Comparison of ENCODE assay signal across 12 cellular contexts in the genomic region with DNA sequence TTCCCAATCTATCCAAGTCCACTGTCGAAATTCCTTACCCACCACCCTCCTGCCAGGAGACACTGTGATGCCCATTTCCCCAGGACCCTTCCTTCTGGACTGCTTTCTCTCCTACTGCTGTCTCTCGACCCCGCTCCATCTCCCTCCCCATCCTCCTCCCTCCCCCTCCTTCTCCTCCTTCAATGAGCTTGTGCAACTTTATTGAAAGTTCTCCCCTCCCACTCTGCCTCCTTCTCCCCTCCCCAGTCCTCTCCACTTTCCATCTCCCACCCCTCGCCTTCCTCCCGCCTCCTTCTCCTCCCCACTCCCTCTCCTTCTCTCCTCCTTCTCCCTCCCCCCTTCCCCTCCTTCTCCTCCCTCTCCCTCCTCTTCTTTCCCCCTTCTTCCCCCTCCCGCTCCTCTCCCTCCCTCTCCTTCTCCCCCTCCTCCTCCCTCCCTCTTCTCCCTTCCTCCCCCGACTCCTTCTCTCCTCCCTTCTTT.
DNase-seq lines count a peak whose midpoint lies in the region; ATAC-seq and TF ChIP-seq lines count a peak whose summit lies in the region.
"Had no signal": no experiment of that assay in that cellular context is flagged by ENCODE, and none has a peak within 500 bp of the region (broad histone marks: within the 10 kb centered on the region; RNA-seq: fewer than 3 reads in every experiment).

No MANE protein-coding gene starts in this region.

- peak overlapping the region; percentile 74 for H4K8ac ChIP-seq in mesenchymal stem cell (ENCODE audit: low read length)

- H3K4me1 ChIP-seq in breast epithelium: no peaks in the 10 kb centered on the region
- peaks cover 13% of the 10 kb centered on the region for H3K4me1 ChIP-seq in mesenchymal stem cell (ENCODE audit: control insufficient read depth, insufficient read depth, low read depth, low read length)
- peaks cover 2 to 15% (median 14%) of the 10 kb centered on the region in 4 donors for H3K4me1 ChIP-seq in transverse colon

- peak overlapping the region; percentile 65 for H2AK5ac ChIP-seq in mesenchymal stem cell (ENCODE audit: low read length, severe bottlenecking)

- H2AFZ ChIP-seq in mesenchymal stem cell (ENCODE audit: low read depth, low read length): no peak overlapping the region

- peak overlapping the region in 1 of 2 experiments; percentile 25 for H3K18ac ChIP-seq in mesenchymal stem cell (ENCODE audit: low read depth in 1 of 2, low read length in 2 of 2)

- no peak for ATAC-seq in GM21515 (IDR thresholded peaks at IDR 0.05; ENCODE audit: unreplicated experiment)

- H2BK120ac ChIP-seq in mesenchymal stem cell (ENCODE audit: low read depth, low read length): peak overlapping the region; percentile 40

- no peak overlapping the region for H3K4me2 ChIP-seq in mesenchymal stem cell (ENCODE audit: low read length, poor library complexity, severe bottlenecking)

- no peaks in the 10 kb centered on the region for H3K79me1 ChIP-seq in mesenchymal stem cell (replicated peaks; ENCODE audit: low read length, poor library complexity, severe bottlenecking)

- intact Hi-C loops in breast epithelium (cut with DNase I; ENCODE audit: low total_unique reads) (no loop called here), transverse colon (cut with DNase I; ENCODE audit: low total_unique reads) (no loop called here)

- TF ChIP-seq POLR2A in breast epithelium (IDR thresholded peaks at IDR 0.05) (peak; percentile 16), transverse colon (IDR thresholded peaks at IDR 0.05) (peak; percentile 18)

- H3K36me3 ChIP-seq in MG63 (no peaks in the 10 kb centered on the region; the same call in 1 of the 2 replicates), breast epithelium (no peaks in the 10 kb centered on the region), mesenchymal stem cell (ENCODE audit: control insufficient read depth in 1 of 2, insufficient read depth in 2 of 2, low read depth in 1 of 2, low read length in 2 of 2) (no peaks in the 10 kb centered on the region), transverse colon (no peaks in the 10 kb centered on the region)

- in situ Hi-C loops in transverse colon (cut with MboI; ENCODE audit: low pct_ligation_motif_present in 1 of 4, low pct_unique_long_range_greater_than_20kb in 1 of 4, low sequenced_read_pairs in 3 of 4): no loop called here

- H2BK12ac ChIP-seq in mesenchymal stem cell (ENCODE audit: low read length in 2 of 2): peak overlapping the region; percentile 22 to 87

- no peaks in the 10 kb centered on the region for H3K27me3 ChIP-seq in MG63
- no peaks in the 10 kb centered on the region for H3K27me3 ChIP-seq in breast epithelium
- no peaks in the 10 kb centered on the region for H3K27me3 ChIP-seq in mesenchymal stem cell (ENCODE audit: control insufficient read depth in 1 of 2, insufficient read depth in 1 of 2, low read length in 2 of 2)
- no peaks in the 10 kb centered on the region for H3K27me3 ChIP-seq in transverse colon

- H3K4me3 ChIP-seq in MG63: peak overlapping the region; percentile 64
- H3K4me3 ChIP-seq in breast epithelium: peak overlapping the region; percentile 40 to 66 (median 49)
- H3K4me3 ChIP-seq in mesenchymal stem cell (ENCODE audit: insufficient read depth in 1 of 2, low read depth in 1 of 2, low read length in 2 of 2): peak overlapping the region in 1 of 2 experiments; percentile 76
- no peak overlapping the region for H3K4me3 ChIP-seq in transverse colon
- H3K4me3 ChIP-seq: SK-N-MC had no signal

- peak; percentile 86 for DNase-seq in MG63
- peak in 1 of 2 donors; percentile 30 for DNase-seq in breast epithelium (ENCODE audit: low spot score in 2 of 2)
- no peak for DNase-seq in mesenchymal stem cell
- peak; percentile 30 for DNase-seq in transverse colon
- DNase-seq in SK-N-DZ (ENCODE audit: low spot score): no peak
- DNase-seq in NCI-H82 treated with DMSO at 0.1 percent for 48 hours (lab: John Stamatoyannopoulos, UW; ENCODE audit: unreplicated experiment): no peak
- no peak for DNase-seq in dedifferentiated amniotic fluid mesenchymal stem cell (ENCODE audit: extremely low spot score)
- DNase-seq: activated CD4-positive, alpha-beta T cell treated with anti-CD3 and anti-CD28 coated beads, Interleukin-2, amount 50 U/mL, for 1 hour; endodermal cell; NCI-H1930 had no signal

- H3K14ac ChIP-seq in mesenchymal stem cell (ENCODE audit: low read length in 2 of 2): no peak overlapping the region

- TF ChIP-seq CTCF in breast epithelium (IDR thresholded peaks at IDR 0.05) (no peak), transverse colon (IDR thresholded peaks at IDR 0.05) (no peak)

- H3K9me3 ChIP-seq in MG63 (no peaks in the 10 kb centered on the region), breast epithelium (no peaks in the 10 kb centered on the region), mesenchymal stem cell (ENCODE audit: control insufficient read depth, low read length) (no peaks in the 10 kb centered on the region), transverse colon (no peaks in the 10 kb centered on the region)

- no peak overlapping the region for H2BK5ac ChIP-seq in mesenchymal stem cell (ENCODE audit: low read depth, low read length, poor library complexity, severe bottlenecking)

- WGBS in mesenchymal stem cell: 89% methylated on average over 7 of the region's 7 CpGs
- 57 to 64% methylated on average over 3 to 6 of the region's 7 CpGs for WGBS in transverse colon (ENCODE audit: low coverage in 1 of 2), 2 donors

- peak overlapping the region; percentile 10 to 22 for H3K4ac ChIP-seq in mesenchymal stem cell (ENCODE audit: low read depth in 1 of 2, low read length in 2 of 2)

- no peak overlapping the region for H2BK15ac ChIP-seq in mesenchymal stem cell (ENCODE audit: low read depth, poor library complexity, severe bottlenecking)

- no peak overlapping the region for H3K23ac ChIP-seq in mesenchymal stem cell (ENCODE audit: low read length in 2 of 2)

- no peak for TF ChIP-seq EP300 in transverse colon (IDR thresholded peaks at IDR 0.05; ENCODE audit: low read depth)

- peak overlapping the region; percentile 43 for H4K91ac ChIP-seq in mesenchymal stem cell (ENCODE audit: low read length)

- H3K9ac ChIP-seq in mesenchymal stem cell (ENCODE audit: low read length): peak overlapping the region; percentile 98

- peak overlapping the region; percentile 71 to 92 for H3K27ac ChIP-seq in breast epithelium
- H3K27ac ChIP-seq in mesenchymal stem cell (ENCODE audit: low read length, poor library complexity, severe bottlenecking): no peak overlapping the region
- peak overlapping the region; percentile 67 to 79 (median 73) for H3K27ac ChIP-seq in transverse colon
- H3K27ac ChIP-seq: SK-N-MC had no signal

Comparison
In these comparisons a context has a peak if more than half of its experiments do, and no peak if none do; other contexts are left out.
1. DNase-seq: peak in MG63 (single experiment) and transverse colon (single experiment); none in mesenchymal stem cell (single experiment), SK-N-DZ (single experiment), NCI-H82 treated with DMSO at 0.1 percent for 48 hours (single experiment) and dedifferentiated amniotic fluid mesenchymal stem cell (single experiment).
2. H3K4me3 ChIP-seq: peak in MG63 (single experiment) and breast epithelium (3 of 3); none in transverse colon (0 of 4).